In genomic region chr12:12546314-12546772, GRCh38 we compare ENCODE assay signal across 15 cellular contexts. TPM values are rescaled to one million over a fixed set of nuclear protein-coding genes. Genes with fewer than 3 reads are reported as not detected.
A peak's percentile ranks its signal among the peaks of the same experiment; 100 is the strongest.
DNase-seq lines count a peak whose midpoint lies in the region; ATAC-seq and TF ChIP-seq lines count a peak whose summit lies in the region.
"Had no signal": no experiment of that assay in that cellular context is flagged by ENCODE, and none has a peak within 500 bp of the region (broad histone marks: within the 10 kb centered on the region; RNA-seq: fewer than 3 reads in every experiment).

No MANE protein-coding gene starts in this region.

- no peaks in the 10 kb centered on the region for H3K9me2 ChIP-seq in hepatocyte (replicated peaks; ENCODE audit: insufficient read depth)

- CTCF ChIA-PET in activated CD4-positive, alpha-beta T cell treated with anti-CD3 and anti-CD28 coated beads for 36 hours (lab: Charles Lee): interaction anchor here (0.8 to 1.0 kb wide), 2 partner anchors 22 to 191 kb away, joined by 4 read pairs; no protein-coding TSS in a partner anchor

- ATAC-seq in HG02642 (IDR thresholded peaks at IDR 0.05; ENCODE audit: poor library complexity, unreplicated experiment) (peak; percentile 51), left cardiac atrium (no peak)
- ATAC-seq in activated CD4-positive, alpha-beta T cell treated with anti-CD3 and anti-CD28 coated beads for 36 hours: no peak
- ATAC-seq in activated T-cell treated with anti-CD3 and anti-CD28 coated beads, Interleukin-2, amount 50 U/mL, for 4 hours: no peak
- ATAC-seq: gastroesophageal sphincter had no signal

- H3K27me3 ChIP-seq in hepatocyte: no peaks in the 10 kb centered on the region
- H3K27me3 ChIP-seq: gastroesophageal sphincter, neutrophil, transverse colon had no signal

- intact Hi-C loops in left cardiac atrium (cut with DNase I): no loop called here
- intact Hi-C loops in activated CD4-positive, alpha-beta T cell treated with anti-CD3 and anti-CD28 coated beads for 36 hours (cut with DNase I, micrococcal nuclease): no loop called here

- H3K27ac Mint-ChIP-seq in activated CD4-positive, alpha-beta T cell treated with anti-CD3 and anti-CD28 coated beads for 36 hours: no peak overlapping the region
- H3K27ac Mint-ChIP-seq: activated CD4-positive, alpha-beta memory T cell treated with anti-CD3 and anti-CD28 coated beads for 36 hours had no signal

- H3K9me3 Mint-ChIP-seq in activated CD4-positive, alpha-beta T cell treated with anti-CD3 and anti-CD28 coated beads for 36 hours (ENCODE audit: low read depth): no peaks in the 10 kb centered on the region
- no peaks in the 10 kb centered on the region for H3K9me3 Mint-ChIP-seq in activated T-cell treated with anti-CD3 and anti-CD28 coated beads, Interleukin-2, amount 50 U/mL, for 4 hours
- H3K9me3 Mint-ChIP-seq: activated CD4-positive, alpha-beta memory T cell treated with anti-CD3 and anti-CD28 coated beads for 36 hours had no signal

- no peaks in the 10 kb centered on the region for H3K27me3 Mint-ChIP-seq in activated CD4-positive, alpha-beta T cell treated with anti-CD3 and anti-CD28 coated beads for 36 hours
- H3K27me3 Mint-ChIP-seq in activated T-cell treated with anti-CD3 and anti-CD28 coated beads, Interleukin-2, amount 50 U/mL, for 4 hours (ENCODE audit: low read depth): no peaks in the 10 kb centered on the region
- H3K27me3 Mint-ChIP-seq: activated CD4-positive, alpha-beta memory T cell treated with anti-CD3 and anti-CD28 coated beads for 36 hours had no signal

- H3K4me3 ChIP-seq in hepatocyte: no peak overlapping the region
- H3K4me3 ChIP-seq: gastroesophageal sphincter, transverse colon had no signal

- H3K79me2 ChIP-seq in hepatocyte: peaks cover 97% of the 10 kb centered on the region

- H3K36me3 Mint-ChIP-seq in activated CD4-positive, alpha-beta T cell treated with anti-CD3 and anti-CD28 coated beads for 36 hours (ENCODE audit: low read depth): peaks cover 12% of the 10 kb centered on the region
- peaks cover 16% of the 10 kb centered on the region for H3K36me3 Mint-ChIP-seq in activated T-cell treated with anti-CD3 and anti-CD28 coated beads, Interleukin-2, amount 50 U/mL, for 4 hours (ENCODE audit: insufficient read depth)

- POLR2A ChIA-PET in activated CD4-positive, alpha-beta T cell treated with anti-CD3 and anti-CD28 coated beads for 36 hours (lab: Charles Lee): no interaction called here

- TF ChIP-seq CTCF in hepatocyte (IDR thresholded peaks at IDR 0.05; ENCODE audit: poor library complexity): no peak

- H3K4me3 Mint-ChIP-seq in activated CD4-positive, alpha-beta T cell treated with anti-CD3 and anti-CD28 coated beads for 36 hours: no peak overlapping the region
- H3K4me3 Mint-ChIP-seq in activated T-cell treated with anti-CD3 and anti-CD28 coated beads, Interleukin-2, amount 50 U/mL, for 4 hours: no peak overlapping the region
- H3K4me3 Mint-ChIP-seq: activated CD4-positive, alpha-beta memory T cell treated with anti-CD3 and anti-CD28 coated beads for 36 hours had no signal

- peak overlapping the region; percentile 21 for H3K27ac ChIP-seq in hepatocyte
- H3K27ac ChIP-seq: gastroesophageal sphincter, neutrophil had no signal

- no peaks in the 10 kb centered on the region for H3K9me3 ChIP-seq in hepatocyte (ENCODE audit: low read depth)
- H3K9me3 ChIP-seq: gastroesophageal sphincter, neutrophil, transverse colon had no signal

- no peaks in the 10 kb centered on the region for H3K36me3 ChIP-seq in hepatocyte (replicated peaks; ENCODE audit: insufficient read depth, low read depth)
- H3K36me3 ChIP-seq: neutrophil, transverse colon had no signal

- H3K4me1 ChIP-seq in hepatocyte (ENCODE audit: insufficient read depth): no peaks in the 10 kb centered on the region

- H4K20me1 ChIP-seq in hepatocyte (ENCODE audit: insufficient read depth, poor library complexity, severe bottlenecking): no peaks in the 10 kb centered on the region

- H3K4me1 Mint-ChIP-seq in activated CD4-positive, alpha-beta T cell treated with anti-CD3 and anti-CD28 coated beads for 36 hours: peaks cover 32% of the 10 kb centered on the region
- H3K4me1 Mint-ChIP-seq in activated T-cell treated with anti-CD3 and anti-CD28 coated beads, Interleukin-2, amount 50 U/mL, for 4 hours (ENCODE audit: low read depth): peaks cover 39% of the 10 kb centered on the region

- WGBS in hepatocyte (ENCODE audit: low lambda C conversion rate, missing lambda C conversion rate): 74% methylated on average over 1 of the region's 1 CpG

- H3K4me2 ChIP-seq in hepatocyte: no peak overlapping the region

- DNase-seq in DMS153 treated with DMSO at 0.1 percent for 48 hours (lab: John Stamatoyannopoulos, UW; ENCODE audit: unreplicated experiment): peak; percentile 57
- peak; percentile 96 for DNase-seq in NCI-H69 (lab: John Stamatoyannopoulos, UW)
- DNase-seq in hepatocyte (ENCODE audit: low spot score): peak; percentile 63
- DNase-seq in left cardiac atrium: no peak
- DNase-seq in globus pallidus (ENCODE audit: low spot score): no peak
- DNase-seq in activated CD4-positive, alpha-beta T cell treated with anti-CD3 and anti-CD28 coated beads for 36 hours: no peak
- DNase-seq in activated T-cell treated with anti-CD3 and anti-CD28 coated beads, Interleukin-2, amount 50 U/mL, for 4 hours: no peak
- DNase-seq: activated CD4-positive, alpha-beta memory T cell treated with anti-CD3 and anti-CD28 coated beads for 36 hours; amniotic stem cell; NCI-H2171; stimulated activated CD4-positive, alpha-beta T cell treated with anti-CD3 and anti-CD28 coated beads, Interleukin-4, amount 100 ng/mL, for 4 hours; transverse colon had no signal

- H2AFZ ChIP-seq in hepatocyte: no peak overlapping the region

RNA-seq across cellular contexts. Expression of gene DUSP16, which starts 16.3 kb away (rescaled TPM):
- total RNA-seq in hepatocyte (74.1 and 78.0 TPM in 2 replicates), left cardiac atrium (10 to 100 TPM; 11.5 to 17.3 TPM)
- 13.4 and 14.3 TPM in 2 replicates for polyA plus RNA-seq in hepatocyte
- 10 to 100 TPM; 39.3 to 40.4 TPM for total RNA-seq in activated CD4-positive, alpha-beta T cell treated with anti-CD3 and anti-CD28 coated beads for 36 hours
- 10 to 100 TPM; 24.0 to 40.8 (median 34.9) TPM for total RNA-seq in activated T-cell treated with anti-CD3 and anti-CD28 coated beads, Interleukin-2, amount 50 U/mL, for 4 hours

Comparison
In these comparisons a context has a peak if more than half of its experiments do, and no peak if none do; other contexts are left out.
1. DNase-seq: peak in DMS153 treated with DMSO at 0.1 percent for 48 hours (single experiment), NCI-H69 (single experiment) and hepatocyte (single experiment); none in left cardiac atrium (single experiment), globus pallidus (single experiment), activated CD4-positive, alpha-beta T cell treated with anti-CD3 and anti-CD28 coated beads for 36 hours (single experiment) and activated T-cell treated with anti-CD3 and anti-CD28 coated beads, Interleukin-2, amount 50 U/mL, for 4 hours (single experiment).